Comparison of ENCODE assay signal across 8 cellular contexts in the genomic region with DNA sequence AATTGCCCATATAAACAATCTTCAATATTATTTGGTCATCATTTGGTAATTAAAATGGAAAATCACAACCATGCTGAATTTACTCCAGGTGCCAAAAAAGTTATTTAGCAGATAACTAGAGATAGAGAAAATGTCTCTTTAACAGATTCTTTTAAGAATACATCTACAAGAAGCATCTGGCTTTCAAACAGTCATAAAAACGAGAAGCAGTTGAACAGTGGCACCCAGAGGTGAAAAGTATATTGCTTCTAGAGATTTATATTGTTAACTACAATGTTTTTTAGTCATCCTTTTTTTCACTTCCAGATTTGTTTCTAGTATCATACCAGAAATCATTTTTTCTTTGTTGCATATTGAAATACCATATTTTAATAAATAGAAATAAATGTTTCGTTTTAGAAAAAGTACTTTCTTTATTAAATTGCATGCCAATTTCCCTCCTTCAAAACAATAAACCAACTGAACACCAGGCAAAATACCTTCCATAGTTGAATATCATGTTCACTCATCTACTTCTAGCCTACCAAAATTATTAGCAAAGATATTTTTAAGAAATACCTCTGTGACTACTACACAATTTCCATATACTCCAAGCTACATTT.
A peak's percentile ranks its signal among the peaks of the same experiment; 100 is the strongest.
DNase-seq lines count a peak whose midpoint lies in the region; ATAC-seq lines count a peak whose summit lies in the region.

No MANE protein-coding gene starts in this region.

- ATAC-seq in GM18867 (IDR thresholded peaks at IDR 0.05; ENCODE audit: unreplicated experiment) (peak; percentile 61), HG02642 (IDR thresholded peaks at IDR 0.05; ENCODE audit: poor library complexity, unreplicated experiment) (no peak), HG03520 (IDR thresholded peaks at IDR 0.05; ENCODE audit: unreplicated experiment) (no peak)

- DNase-seq in Caki2 (ENCODE audit: low read depth): peak; percentile 41
- peak; percentile 47 for DNase-seq in HT1080 (ENCODE audit: low read depth)
- peak; percentile 45 for DNase-seq in NOMO-1 treated with dmso at 0.1 percent for 144 hours (lab: John Stamatoyannopoulos, UW; ENCODE audit: unreplicated experiment)
- DNase-seq in cerebellum (ENCODE audit: low spot score): peak; percentile 69
- peak; percentile 80 for DNase-seq in medulla oblongata (ENCODE audit: extremely low spot score)

- in situ Hi-C loops in Caki2 (cut with HindIII; ENCODE audit: low pct_unique_long_range_greater_than_20kb, low sequenced_read_pairs): loop anchor here (25.0 kb wide), 1 partner anchor 485 kb away; no protein-coding TSS in a partner anchor
